In genomic region chr21:42010507-42011493, GRCh38 we compare ENCODE assay signal across 1 cellular context.
TF ChIP-seq lines count a peak whose summit lies in the region.

No MANE protein-coding gene starts in this region.

TF ChIP-seq in K562, 482 proteins besides CTCF, POLR2A, EP300 and RAD21 (continued from another document and continues in another):
- peak; percentile 76; the same call in 1 of the 2 replicates for TF ChIP-seq TARDBP (IDR thresholded peaks at IDR 0.05)
- peak; percentile 35 for TF ChIP-seq MAX (CRISPR knock-in tag; IDR thresholded peaks at IDR 0.05)
- no peak for TF ChIP-seq SRSF9 (IDR thresholded peaks at IDR 0.05; ENCODE audit: borderline replicate concordance, low read depth, low read length)
- TF ChIP-seq CSDE1 (IDR thresholded peaks at IDR 0.05): no peak; a peak in 1 of 4 replicates
- peak; percentile 11 for TF ChIP-seq PHF20 (IDR thresholded peaks at IDR 0.05; ENCODE audit: partially characterized antibody)
- no peak for TF ChIP-seq GABPB2 (CRISPR knock-in tag; conservative IDR thresholded peaks at IDR 0.05)
- TF ChIP-seq, protein P1, sequence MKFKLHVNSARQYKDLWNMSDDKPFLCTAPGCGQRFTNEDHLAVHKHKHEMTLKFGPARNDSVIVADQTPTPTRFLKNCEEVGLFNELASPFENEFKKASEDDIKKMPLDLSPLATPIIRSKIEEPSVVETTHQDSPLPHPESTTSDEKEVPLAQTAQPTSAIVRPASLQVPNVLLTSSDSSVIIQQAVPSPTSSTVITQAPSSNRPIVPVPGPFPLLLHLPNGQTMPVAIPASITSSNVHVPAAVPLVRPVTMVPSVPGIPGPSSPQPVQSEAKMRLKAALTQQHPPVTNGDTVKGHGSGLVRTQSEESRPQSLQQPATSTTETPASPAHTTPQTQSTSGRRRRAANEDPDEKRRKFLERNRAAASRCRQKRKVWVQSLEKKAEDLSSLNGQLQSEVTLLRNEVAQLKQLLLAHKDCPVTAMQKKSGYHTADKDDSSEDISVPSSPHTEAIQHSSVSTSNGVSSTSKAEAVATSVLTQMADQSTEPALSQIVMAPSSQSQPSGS (CRISPR knock-in tag; IDR thresholded peaks at IDR 0.05): no peak
- TF ChIP-seq SLC30A9 (CRISPR knock-in tag; IDR thresholded peaks at IDR 0.05): no peak
- no peak for TF ChIP-seq CREBBP (IDR thresholded peaks at IDR 0.05; ENCODE audit: low read depth, low read length)
- peak; percentile 78; the same call in 1 of the 2 replicates for TF ChIP-seq NCOA6 (IDR thresholded peaks at IDR 0.05)
- TF ChIP-seq DIDO1 (tag; IDR thresholded peaks at IDR 0.05; ENCODE audit: low read depth): no peak
- 0 out of 2 replicates have a peak, but pooled peaks have one; percentile 40 for TF ChIP-seq RBM34 (IDR thresholded peaks at IDR 0.05; ENCODE audit: borderline replicate concordance, insufficient read depth, low read length)
- TF ChIP-seq THRB (CRISPR knock-in tag; conservative IDR thresholded peaks at IDR 0.05): no peak
- no peak for TF ChIP-seq CC2D1A (IDR thresholded peaks at IDR 0.05)
- 0 out of 2 replicates have a peak, but pooled peaks have one; percentile 42 for TF ChIP-seq ZNF282 (CRISPR knock-in tag; IDR thresholded peaks at IDR 0.05)
- TF ChIP-seq HOMEZ (CRISPR knock-in tag; IDR thresholded peaks at IDR 0.05): no peak
- no peak for TF ChIP-seq ZNF239 (CRISPR knock-in tag; IDR thresholded peaks at IDR 0.05)
- TF ChIP-seq, protein P2, sequence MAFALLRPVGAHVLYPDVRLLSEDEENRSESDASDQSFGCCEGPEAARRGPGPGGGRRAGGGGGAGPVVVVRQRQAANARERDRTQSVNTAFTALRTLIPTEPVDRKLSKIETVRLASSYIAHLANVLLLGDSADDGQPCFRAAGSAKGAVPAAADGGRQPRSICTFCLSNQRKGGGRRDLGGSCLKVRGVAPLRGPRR (CRISPR knock-in tag; IDR thresholded peaks at IDR 0.05): no peak
- no peak for TF ChIP-seq SMAD3 (CRISPR knock-in tag; conservative IDR thresholded peaks at IDR 0.05)
- TF ChIP-seq ESRRB (CRISPR knock-in tag; IDR thresholded peaks at IDR 0.05; ENCODE audit: borderline replicate concordance): no peak
- TF ChIP-seq SNAPC5 (CRISPR knock-in tag; IDR thresholded peaks at IDR 0.05): no peak
- TF ChIP-seq ILF3 (IDR thresholded peaks at IDR 0.05; ENCODE audit: borderline replicate concordance): no peak; the same call in 1 of the 2 replicates
- no peak for TF ChIP-seq ETV6 (IDR thresholded peaks at IDR 0.05; ENCODE audit: borderline replicate concordance in 1 of 2, low read depth in 2 of 2, low read length in 1 of 2)
- no peak for TF ChIP-seq ETV6 (CRISPR knock-in tag; IDR thresholded peaks at IDR 0.05; ENCODE audit: borderline replicate concordance)
- no peak for TF ChIP-seq RBM17 (IDR thresholded peaks at IDR 0.05; ENCODE audit: borderline replicate concordance, low read depth, low read length)
- TF ChIP-seq DACH1 (IDR thresholded peaks at IDR 0.05; ENCODE audit: partially characterized antibody): peak; percentile 70
- TF ChIP-seq ARHGAP35 (IDR thresholded peaks at IDR 0.05; ENCODE audit: partially characterized antibody): no peak
- TF ChIP-seq SMARCE1 (IDR thresholded peaks at IDR 0.05): no peak
- TF ChIP-seq MYC (IDR thresholded peaks at IDR 0.05; ENCODE audit: low read depth, low read length): peak; percentile 67
- no peak for TF ChIP-seq MYC (CRISPR knock-in tag; IDR thresholded peaks at IDR 0.05; ENCODE audit: borderline replicate concordance, low read depth)
- peak in 2 of 3 experiments; percentile 5 to 47 for TF ChIP-seq YY1 (IDR thresholded peaks at IDR 0.05; ENCODE audit: borderline replicate concordance in 1 of 3, control insufficient read depth in 1 of 3, extremely low read depth in 1 of 3, insufficient read depth in 3 of 3, insufficient read length in 1 of 3, insufficient replicate concordance in 2 of 3, low read depth in 1 of 3, low read length in 2 of 3)
- 0 out of 2 replicates have a peak, but pooled peaks have one; percentile 43 for TF ChIP-seq POLR2H (tag; IDR thresholded peaks at IDR 0.05; ENCODE audit: low read depth)
- no peak for TF ChIP-seq ARID3B (CRISPR knock-in tag; IDR thresholded peaks at IDR 0.05; ENCODE audit: borderline replicate concordance)
- no peak for TF ChIP-seq FOXJ3 (CRISPR knock-in tag; IDR thresholded peaks at IDR 0.05)
- TF ChIP-seq, protein P3, sequence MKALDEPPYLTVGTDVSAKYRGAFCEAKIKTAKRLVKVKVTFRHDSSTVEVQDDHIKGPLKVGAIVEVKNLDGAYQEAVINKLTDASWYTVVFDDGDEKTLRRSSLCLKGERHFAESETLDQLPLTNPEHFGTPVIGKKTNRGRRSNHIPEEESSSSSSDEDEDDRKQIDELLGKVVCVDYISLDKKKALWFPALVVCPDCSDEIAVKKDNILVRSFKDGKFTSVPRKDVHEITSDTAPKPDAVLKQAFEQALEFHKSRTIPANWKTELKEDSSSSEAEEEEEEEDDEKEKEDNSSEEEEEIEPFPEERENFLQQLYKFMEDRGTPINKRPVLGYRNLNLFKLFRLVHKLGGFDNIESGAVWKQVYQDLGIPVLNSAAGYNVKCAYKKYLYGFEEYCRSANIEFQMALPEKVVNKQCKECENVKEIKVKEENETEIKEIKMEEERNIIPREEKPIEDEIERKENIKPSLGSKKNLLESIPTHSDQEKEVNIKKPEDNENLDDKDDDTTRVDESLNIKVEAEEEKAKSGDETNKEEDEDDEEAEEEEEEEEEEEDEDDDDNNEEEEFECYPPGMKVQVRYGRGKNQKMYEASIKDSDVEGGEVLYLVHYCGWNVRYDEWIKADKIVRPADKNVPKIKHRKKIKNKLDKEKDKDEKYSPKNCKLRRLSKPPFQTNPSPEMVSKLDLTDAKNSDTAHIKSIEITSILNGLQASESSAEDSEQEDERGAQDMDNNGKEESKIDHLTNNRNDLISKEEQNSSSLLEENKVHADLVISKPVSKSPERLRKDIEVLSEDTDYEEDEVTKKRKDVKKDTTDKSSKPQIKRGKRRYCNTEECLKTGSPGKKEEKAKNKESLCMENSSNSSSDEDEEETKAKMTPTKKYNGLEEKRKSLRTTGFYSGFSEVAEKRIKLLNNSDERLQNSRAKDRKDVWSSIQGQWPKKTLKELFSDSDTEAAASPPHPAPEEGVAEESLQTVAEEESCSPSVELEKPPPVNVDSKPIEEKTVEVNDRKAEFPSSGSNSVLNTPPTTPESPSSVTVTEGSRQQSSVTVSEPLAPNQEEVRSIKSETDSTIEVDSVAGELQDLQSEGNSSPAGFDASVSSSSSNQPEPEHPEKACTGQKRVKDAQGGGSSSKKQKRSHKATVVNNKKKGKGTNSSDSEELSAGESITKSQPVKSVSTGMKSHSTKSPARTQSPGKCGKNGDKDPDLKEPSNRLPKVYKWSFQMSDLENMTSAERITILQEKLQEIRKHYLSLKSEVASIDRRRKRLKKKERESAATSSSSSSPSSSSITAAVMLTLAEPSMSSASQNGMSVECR (CRISPR knock-in tag; IDR thresholded peaks at IDR 0.05): peak; percentile 73
- TF ChIP-seq ZNF165 (CRISPR knock-in tag; IDR thresholded peaks at IDR 0.05; ENCODE audit: borderline replicate concordance): no peak
- TF ChIP-seq, protein P4, sequence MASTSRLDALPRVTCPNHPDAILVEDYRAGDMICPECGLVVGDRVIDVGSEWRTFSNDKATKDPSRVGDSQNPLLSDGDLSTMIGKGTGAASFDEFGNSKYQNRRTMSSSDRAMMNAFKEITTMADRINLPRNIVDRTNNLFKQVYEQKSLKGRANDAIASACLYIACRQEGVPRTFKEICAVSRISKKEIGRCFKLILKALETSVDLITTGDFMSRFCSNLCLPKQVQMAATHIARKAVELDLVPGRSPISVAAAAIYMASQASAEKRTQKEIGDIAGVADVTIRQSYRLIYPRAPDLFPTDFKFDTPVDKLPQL (IDR thresholded peaks at IDR 0.05; ENCODE audit: extremely low read depth, insufficient read length): no peak
- TF ChIP-seq MEIS2 (IDR thresholded peaks at IDR 0.05; ENCODE audit: partially characterized antibody): no peak
- no peak for TF ChIP-seq MIER1 (IDR thresholded peaks at IDR 0.05; ENCODE audit: low read depth)
- no peak for TF ChIP-seq FOXP4 (CRISPR knock-in tag; IDR thresholded peaks at IDR 0.05; ENCODE audit: borderline replicate concordance)
- TF ChIP-seq, protein P5, sequence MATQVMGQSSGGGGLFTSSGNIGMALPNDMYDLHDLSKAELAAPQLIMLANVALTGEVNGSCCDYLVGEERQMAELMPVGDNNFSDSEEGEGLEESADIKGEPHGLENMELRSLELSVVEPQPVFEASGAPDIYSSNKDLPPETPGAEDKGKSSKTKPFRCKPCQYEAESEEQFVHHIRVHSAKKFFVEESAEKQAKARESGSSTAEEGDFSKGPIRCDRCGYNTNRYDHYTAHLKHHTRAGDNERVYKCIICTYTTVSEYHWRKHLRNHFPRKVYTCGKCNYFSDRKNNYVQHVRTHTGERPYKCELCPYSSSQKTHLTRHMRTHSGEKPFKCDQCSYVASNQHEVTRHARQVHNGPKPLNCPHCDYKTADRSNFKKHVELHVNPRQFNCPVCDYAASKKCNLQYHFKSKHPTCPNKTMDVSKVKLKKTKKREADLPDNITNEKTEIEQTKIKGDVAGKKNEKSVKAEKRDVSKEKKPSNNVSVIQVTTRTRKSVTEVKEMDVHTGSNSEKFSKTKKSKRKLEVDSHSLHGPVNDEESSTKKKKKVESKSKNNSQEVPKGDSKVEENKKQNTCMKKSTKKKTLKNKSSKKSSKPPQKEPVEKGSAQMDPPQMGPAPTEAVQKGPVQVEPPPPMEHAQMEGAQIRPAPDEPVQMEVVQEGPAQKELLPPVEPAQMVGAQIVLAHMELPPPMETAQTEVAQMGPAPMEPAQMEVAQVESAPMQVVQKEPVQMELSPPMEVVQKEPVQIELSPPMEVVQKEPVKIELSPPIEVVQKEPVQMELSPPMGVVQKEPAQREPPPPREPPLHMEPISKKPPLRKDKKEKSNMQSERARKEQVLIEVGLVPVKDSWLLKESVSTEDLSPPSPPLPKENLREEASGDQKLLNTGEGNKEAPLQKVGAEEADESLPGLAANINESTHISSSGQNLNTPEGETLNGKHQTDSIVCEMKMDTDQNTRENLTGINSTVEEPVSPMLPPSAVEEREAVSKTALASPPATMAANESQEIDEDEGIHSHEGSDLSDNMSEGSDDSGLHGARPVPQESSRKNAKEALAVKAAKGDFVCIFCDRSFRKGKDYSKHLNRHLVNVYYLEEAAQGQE (CRISPR knock-in tag; IDR thresholded peaks at IDR 0.05; ENCODE audit: low read depth): no peak; the same call in 1 of the 2 replicates
- TF ChIP-seq MLLT1 (IDR thresholded peaks at IDR 0.05): no peak
- peak; percentile 72; the same call in 1 of the 2 replicates for TF ChIP-seq RNF2 (IDR thresholded peaks at IDR 0.05)
- TF ChIP-seq FOS (IDR thresholded peaks at IDR 0.05; ENCODE audit: extremely low read depth, insufficient read length): no peak
